Comparison of ENCODE assay signal across 17 cellular contexts in the genomic region with DNA sequence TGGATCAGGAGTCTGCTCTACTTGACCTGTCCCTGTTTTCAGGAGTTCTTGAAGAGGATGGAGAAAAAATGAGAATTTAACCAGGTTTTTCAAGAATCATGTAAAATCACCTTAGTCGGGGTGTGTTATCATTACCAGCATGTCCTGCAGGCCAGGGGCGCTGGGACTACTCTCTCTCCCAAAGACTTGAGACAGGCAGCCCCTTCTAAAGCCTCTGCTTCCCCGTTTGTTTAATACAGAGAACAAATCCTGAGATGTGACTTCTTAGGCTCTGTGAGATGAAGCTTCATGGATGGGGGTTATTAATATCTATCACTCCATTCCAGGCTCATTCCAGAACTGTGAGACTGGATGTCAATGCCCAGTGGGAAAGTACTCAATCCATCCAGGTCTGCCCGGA. TPM values are rescaled to one million over a fixed set of nuclear protein-coding genes. Genes with fewer than 3 reads are reported as not detected.
A peak's percentile ranks its signal among the peaks of the same experiment; 100 is the strongest.
DNase-seq lines count a peak whose midpoint lies in the region; ATAC-seq and TF ChIP-seq lines count a peak whose summit lies in the region.
"Had no signal": no experiment of that assay in that cellular context is flagged by ENCODE, and none has a peak within 500 bp of the region (broad histone marks: within the 10 kb centered on the region; RNA-seq: fewer than 3 reads in every experiment).

No MANE protein-coding gene starts in this region.

- H3K27ac Mint-ChIP-seq in naive B cell (peak overlapping the region; percentile 69 to 99 (median 84)), HFFc6 (no peak overlapping the region)
- H3K27ac Mint-ChIP-seq: CD14-positive monocyte had no signal

- H3K4me1 ChIP-seq in BLaER1 (peaks cover 37% of the 10 kb centered on the region), OCI-LY1 (ENCODE audit: insufficient read depth, low read length, severe bottlenecking) (peaks cover 70% of the 10 kb centered on the region)

- H4K20me1 ChIP-seq in BLaER1 (peaks cover 90% of the 10 kb centered on the region), OCI-LY1 (ENCODE audit: insufficient read depth, low read length) (no peaks in the 10 kb centered on the region)

- H3K9me3 Mint-ChIP-seq in naive B cell: no peaks in the 10 kb centered on the region
- H3K9me3 Mint-ChIP-seq in HFFc6: peaks cover 3% of the 10 kb centered on the region; the same call in 1 of the 2 replicates

- ATAC-seq in naive B cell (ENCODE audit: low read depth in 2 of 2): no peak

- peaks cover 4 to 14% of the 10 kb centered on the region in 2 donors for H3K36me3 Mint-ChIP-seq in naive B cell
- H3K36me3 Mint-ChIP-seq in HFFc6 (ENCODE audit: low read depth): peaks cover 7% of the 10 kb centered on the region

- no peak for TF ChIP-seq CTCF in GM12875 (IDR thresholded peaks at IDR 0.05; ENCODE audit: borderline replicate concordance, insufficient read depth, low read depth, low read length)
- TF ChIP-seq CTCF in OCI-LY1 (IDR thresholded peaks at IDR 0.05; ENCODE audit: low read length): no peak
- TF ChIP-seq CTCF in HFFc6 (IDR thresholded peaks at IDR 0.05): no peak

- H3K4me2 ChIP-seq in BLaER1 (peak overlapping the region; percentile 88), OCI-LY1 (ENCODE audit: low read length) (peak overlapping the region; percentile 88)

- DNase-seq in naive B cell (no peak), HFFc6 (no peak), SW480 (ENCODE audit: low spot score) (no peak)
- no peak for DNase-seq in activated T-cell treated with anti-CD3 and anti-CD28 coated beads, Interleukin-2, amount 50 U/mL, for 48 hours
- DNase-seq: Caco-2, DMS153, EL, MM.1S, NCI-H1105 treated with DMSO at 0.1 percent for 48 hours, NCI-H187 treated with DMSO at 0.1 percent for 48 hours, NCI-H526 treated with DMSO at 0.1 percent for 48 hours, SJCRH30 had no signal

- peak overlapping the region; percentile 98 for H3K27ac ChIP-seq in BLaER1
- H3K27ac ChIP-seq in OCI-LY1 (ENCODE audit: low read depth, low read length, poor library complexity, severe bottlenecking): peak overlapping the region; percentile 97
- H3K27ac ChIP-seq: RWPE1, SJCRH30 had no signal

- H3K4me3 Mint-ChIP-seq in naive B cell: peak overlapping the region; percentile 90 to 100 (median 97)
- H3K4me3 Mint-ChIP-seq in HFFc6: no peak overlapping the region

- H3K4me3 ChIP-seq in BLaER1 (peak overlapping the region; percentile 88), GM12875 (ENCODE audit: low read depth, low read length) (peak overlapping the region; percentile 89), OCI-LY1 (ENCODE audit: low read depth, low read length, poor library complexity, severe bottlenecking) (peak overlapping the region; percentile 82)
- H3K4me3 ChIP-seq: SJCRH30 had no signal

- H2AFZ ChIP-seq in OCI-LY1 (ENCODE audit: low read length): no peak overlapping the region

- H3K79me2 ChIP-seq in OCI-LY1 (ENCODE audit: insufficient read depth, low read length): peaks cover 60% of the 10 kb centered on the region

- H3K27me3 Mint-ChIP-seq in naive B cell: no peaks in the 10 kb centered on the region
- H3K27me3 Mint-ChIP-seq in HFFc6 (ENCODE audit: insufficient read depth): peaks cover 66% of the 10 kb centered on the region

- H3K4me1 Mint-ChIP-seq in naive B cell: peaks cover 60 to 71% (median 61%) of the 10 kb centered on the region in 3 donors
- H3K4me1 Mint-ChIP-seq in HFFc6 (ENCODE audit: low read depth): peaks cover 10% of the 10 kb centered on the region

- peaks cover 99% of the 10 kb centered on the region for H3K27me3 ChIP-seq in BLaER1
- H3K27me3 ChIP-seq in OCI-LY1 (ENCODE audit: insufficient read depth, low read length): no peaks in the 10 kb centered on the region
- H3K27me3 ChIP-seq: SJCRH30 had no signal

- peaks cover 10% of the 10 kb centered on the region for H3K36me3 ChIP-seq in BLaER1
- peaks cover 7% of the 10 kb centered on the region for H3K36me3 ChIP-seq in OCI-LY1 (ENCODE audit: insufficient read depth, low read length)
- H3K36me3 ChIP-seq: SJCRH30 had no signal

- peaks cover 5% of the 10 kb centered on the region; the same call in 1 of the 2 replicates for H3F3A ChIP-seq in OCI-LY1 (ENCODE audit: insufficient read depth, low read length)

- H3K9me3 ChIP-seq in BLaER1: no peaks in the 10 kb centered on the region
- H3K9me3 ChIP-seq in OCI-LY1 (ENCODE audit: low read length): no peaks in the 10 kb centered on the region
- H3K9me3 ChIP-seq: Caco-2 had no signal

- H3K9ac ChIP-seq in BLaER1 (peak overlapping the region; percentile 96), OCI-LY1 (ENCODE audit: low read length) (peak overlapping the region; percentile 94)

- no peaks in the 10 kb centered on the region for H3K9me2 ChIP-seq in OCI-LY1 (ENCODE audit: low read depth, low read length)

RNA-seq across cellular contexts. Expression of a gene that starts 3.0 kb away (rescaled TPM):
- 10 to 100 TPM; 17.1 to 83.5 (median 45.3) TPM for polyA plus RNA-seq in naive B cell (ENCODE audit: low read depth in 6 of 6)
- not detected for total RNA-seq in HFFc6 (2021; fragmentation: NEBNext Ultra II Directional; extraction: Animal tissue kit (Norgen Biotek cat#: 25700))
- total RNA-seq: Caco-2 had no signal
